8 cellular contexts compared by ENCODE assay signal in the genomic region with DNA sequence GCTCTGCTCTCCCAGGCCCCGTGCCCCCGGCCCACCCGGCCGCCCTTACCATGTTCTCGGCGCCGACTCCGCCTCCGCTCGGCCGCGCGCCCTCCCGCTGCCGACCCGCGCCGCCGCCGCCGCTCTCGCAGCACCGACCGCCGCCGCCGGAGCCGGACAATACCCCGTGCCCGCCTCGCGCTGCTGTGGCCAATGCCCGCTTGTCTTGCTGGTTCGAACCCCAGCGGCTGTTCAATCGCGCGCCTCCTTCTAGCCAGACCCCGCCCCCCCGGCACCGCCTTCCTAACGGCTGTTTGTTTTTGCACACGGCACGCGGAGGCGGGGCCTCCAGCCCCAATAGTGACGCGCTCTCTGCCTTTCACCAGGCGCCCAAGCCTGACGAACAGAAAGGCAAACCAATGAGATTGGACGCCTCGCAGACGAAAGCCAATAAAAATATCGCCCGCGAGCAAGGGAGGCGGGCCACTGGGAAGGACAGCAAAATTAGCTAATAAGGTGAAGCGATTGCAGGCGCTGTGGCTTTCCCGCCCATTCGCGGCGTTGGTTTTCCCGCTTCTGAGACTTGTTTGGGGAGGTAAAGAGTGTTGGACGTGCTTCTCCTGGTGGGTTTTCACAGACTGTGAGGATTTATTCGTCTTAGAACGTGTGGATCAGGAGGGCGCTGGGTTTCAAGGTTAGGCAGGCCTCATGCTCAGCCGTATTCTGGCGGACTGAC. TPM values are rescaled to one million over a fixed set of nuclear protein-coding genes. Genes with fewer than 3 reads are reported as not detected.
DNase-seq lines count a peak whose midpoint lies in the region; ATAC-seq and TF ChIP-seq lines count a peak whose summit lies in the region.

A gene (minus strand): TSS at position 168 of the 715 bp plus-strand sequence. CDS start 116 bp downstream, at position 52.

- H3K27me3 Mint-ChIP-seq in neural progenitor cell (ENCODE audit: insufficient read depth, low read depth): no peaks in the 10 kb centered on the region

- peak within 1 kb of the TSS; percentile 86 for H3K4me2 ChIP-seq in neural progenitor cell

- no peaks in the 10 kb centered on the region for H3K9me3 ChIP-seq in neural progenitor cell (ENCODE audit: low read depth)

- peak within 1 kb of the TSS; percentile 99 for H3K27ac Mint-ChIP-seq in neural progenitor cell

- H3K27ac ChIP-seq in foreskin keratinocyte: peak within 1 kb of the TSS; percentile 93
- H3K27ac ChIP-seq in neural progenitor cell: peak within 1 kb of the TSS; percentile 97

- H3K79me2 ChIP-seq in neural progenitor cell (ENCODE audit: low read depth): peaks cover 55% of the 10 kb centered on the region

- H2AFZ ChIP-seq in neural progenitor cell (replicated peaks): peak within 1 kb of the TSS; percentile 66

- POLR2A ChIA-PET in HEK293T (lab: Yijun Ruan, JAX): interaction anchor here (0.5 to 4.1 kb wide), 39 partner anchors 8 to 288 kb away, joined by 3 to 39 read pairs (median 4); a partner anchor contains a TSS

- CTCF ChIA-PET in HEK293T (lab: Yijun Ruan, JAX): interaction anchor here (0.5 to 1.3 kb wide), 3 partner anchors 9 to 260 kb away, joined by 3 to 4 read pairs (median 4); no protein-coding TSS in a partner anchor

- peaks cover 46% of the 10 kb centered on the region for H4K20me1 ChIP-seq in neural progenitor cell (ENCODE audit: low read depth)

- H3K4me3 ChIP-seq in neural progenitor cell: peak within 1 kb of the TSS; percentile 81

- DNase-seq in GF-D8 (lab: John Stamatoyannopoulos, UW) (peak; percentile 100), HEK293T (ENCODE audit: extremely low spot score) (peak; percentile 97), MV-4-11 (lab: John Stamatoyannopoulos, UW) (peak; percentile 100), SK-MEL-5 (ENCODE audit: low read depth, low spot score) (peak; percentile 100), foreskin keratinocyte (peak; percentile 99 to 100), neural progenitor cell (ENCODE audit: low spot score) (peak; percentile 100), stromal cell of bone marrow (ENCODE audit: low read depth) (peak; percentile 100)
- DNase-seq in activated naive CD4-positive, alpha-beta T cell treated with Interleukin-2 at 50 U/mL for 16 hours: peak; percentile 100

- H3K4me1 Mint-ChIP-seq in neural progenitor cell: peaks cover 21% of the 10 kb centered on the region

- H3K4me1 ChIP-seq in foreskin keratinocyte (peaks cover 10% of the 10 kb centered on the region), neural progenitor cell (peaks cover 17% of the 10 kb centered on the region)

- H3K27me3 ChIP-seq in foreskin keratinocyte (no peaks in the 10 kb centered on the region), neural progenitor cell (no peaks in the 10 kb centered on the region)

- peak; percentile 88 for ATAC-seq in foreskin keratinocyte

- peaks cover 35% of the 10 kb centered on the region for H3F3A ChIP-seq in neural progenitor cell (ENCODE audit: low read depth)

- no peak for TF ChIP-seq CTCF in foreskin keratinocyte (conservative IDR thresholded peaks at IDR 0.05)
- TF ChIP-seq CTCF in neural progenitor cell (IDR thresholded peaks at IDR 0.05): peak; percentile 4

- peak within 1 kb of the TSS; percentile 99 for H3K4me3 Mint-ChIP-seq in neural progenitor cell

- H3K9ac ChIP-seq in neural progenitor cell: peak within 1 kb of the TSS; percentile 92

- peaks cover 4% of the 10 kb centered on the region for H3K36me3 Mint-ChIP-seq in neural progenitor cell

- peaks cover 6% of the 10 kb centered on the region for H3K36me3 ChIP-seq in neural progenitor cell

- in situ Hi-C loops in SK-MEL-5 (cut with HindIII; ENCODE audit: low pct_unique_long_range_greater_than_20kb, low sequenced_read_pairs): no loop called here

- no peaks in the 10 kb centered on the region for H3K9me3 Mint-ChIP-seq in neural progenitor cell

TF ChIP-seq in HEK293T, 16 proteins besides CTCF, POLR2A, EP300 and RAD21:
- no peak for TF ChIP-seq BHLHE40 (IDR thresholded peaks at IDR 0.05; ENCODE audit: borderline replicate concordance)
- TF ChIP-seq ZNF384 (IDR thresholded peaks at IDR 0.05): no peak
- no peak for TF ChIP-seq LEF1 (IDR thresholded peaks at IDR 0.05; ENCODE audit: borderline replicate concordance)
- TF ChIP-seq FOXK2 (IDR thresholded peaks at IDR 0.05): no peak
- TF ChIP-seq, protein P1, sequence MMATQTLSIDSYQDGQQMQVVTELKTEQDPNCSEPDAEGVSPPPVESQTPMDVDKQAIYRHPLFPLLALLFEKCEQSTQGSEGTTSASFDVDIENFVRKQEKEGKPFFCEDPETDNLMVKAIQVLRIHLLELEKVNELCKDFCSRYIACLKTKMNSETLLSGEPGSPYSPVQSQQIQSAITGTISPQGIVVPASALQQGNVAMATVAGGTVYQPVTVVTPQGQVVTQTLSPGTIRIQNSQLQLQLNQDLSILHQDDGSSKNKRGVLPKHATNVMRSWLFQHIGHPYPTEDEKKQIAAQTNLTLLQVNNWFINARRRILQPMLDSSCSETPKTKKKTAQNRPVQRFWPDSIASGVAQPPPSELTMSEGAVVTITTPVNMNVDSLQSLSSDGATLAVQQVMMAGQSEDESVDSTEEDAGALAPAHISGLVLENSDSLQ (IDR thresholded peaks at IDR 0.05): peak; percentile 100
- peak; percentile 98 for TF ChIP-seq L3MBTL2 (conservative IDR thresholded peaks at IDR 0.05)
- TF ChIP-seq FOXA1 (IDR thresholded peaks at IDR 0.05): no peak
- TF ChIP-seq CTBP1 (IDR thresholded peaks at IDR 0.05; ENCODE audit: borderline replicate concordance): no peak
- TF ChIP-seq NFRKB (IDR thresholded peaks at IDR 0.05): no peak
- peak; percentile 51 for TF ChIP-seq SP1 (IDR thresholded peaks at IDR 0.05)
- no peak for TF ChIP-seq SUZ12 (IDR thresholded peaks at IDR 0.05)
- TF ChIP-seq HDGF (IDR thresholded peaks at IDR 0.05; ENCODE audit: borderline replicate concordance): no peak
- TF ChIP-seq TARDBP (IDR thresholded peaks at IDR 0.05): no peak
- TF ChIP-seq ELF4 (IDR thresholded peaks at IDR 0.05): peak; percentile 25; the same call in 1 of the 2 replicates
- peak; percentile 91 for TF ChIP-seq FOXM1 (IDR thresholded peaks at IDR 0.05; ENCODE audit: borderline replicate concordance)
- 0 out of 2 replicates have a peak, but pooled peaks have one; percentile 39 for TF ChIP-seq ARNT (IDR thresholded peaks at IDR 0.05)
TF ChIP-seq in HEK293T: peak in this region for 6.

RNA-seq across cellular contexts. Expression of the gene that starts here (rescaled TPM):
- 238 TPM in 2 replicates for total RNA-seq in SK-MEL-5 (2014; rRNA removed; shearing (Covaris generic))
- polyA plus RNA-seq in SK-MEL-5 (2015; cell fraction: cytosol; rRNA removed): 201 and 207 TPM in 2 replicates
- polyA plus RNA-seq in SK-MEL-5 (2015; cell fraction: nucleus; rRNA removed): 55.6 and 77.3 TPM in 2 replicates
- total RNA-seq in foreskin keratinocyte: 162 and 180 TPM in 2 replicates
- 187 and 217 TPM in 2 replicates for polyA plus RNA-seq in foreskin keratinocyte
- total RNA-seq in neural progenitor cell (ENCODE audit: low replicate concordance): 439 and 462 TPM in 2 replicates

Comparison
In these comparisons a context has a peak if more than half of its experiments do, and no peak if none do; other contexts are left out.
1. Peak in every context shown above with its lines: DNase-seq, ATAC-seq, H3K4me3 ChIP-seq and H3K27ac ChIP-seq.